Comparison of ENCODE assay signal across 1 cellular context in genomic region chr16:9139965-9140364, GRCh38.
TF ChIP-seq lines count a peak whose summit lies in the region.

No MANE protein-coding gene starts in this region.

TF ChIP-seq in HepG2, 621 proteins besides CTCF, POLR2A, EP300 and RAD21 (continued from another document):
- TF ChIP-seq ZFP91 (CRISPR knock-in tag; IDR thresholded peaks at IDR 0.05; ENCODE audit: borderline replicate concordance) (no peak), GATA4 (IDR thresholded peaks at IDR 0.05; ENCODE audit: borderline replicate concordance, low read depth) (no peak), ARID3A (IDR thresholded peaks at IDR 0.05; ENCODE audit: low read depth, low read length) (no peak), SATB2 (CRISPR knock-in tag; IDR thresholded peaks at IDR 0.05) (no peak), FOXP4 (CRISPR knock-in tag; IDR thresholded peaks at IDR 0.05) (no peak), MIXL1 (CRISPR knock-in tag; IDR thresholded peaks at IDR 0.05) (no peak), ARID2 (CRISPR knock-in tag; IDR thresholded peaks at IDR 0.05; ENCODE audit: borderline replicate concordance) (no peak), TAF1 (CRISPR knock-in tag; IDR thresholded peaks at IDR 0.05) (no peak), SIN3A (IDR thresholded peaks at IDR 0.05; ENCODE audit: borderline replicate concordance, low read depth, low read length) (no peak), NCOR1 (IDR thresholded peaks at IDR 0.05; ENCODE audit: borderline replicate concordance, low read length) (no peak)
